ENCODE assay signal across 8 cellular contexts in the genomic region with DNA sequence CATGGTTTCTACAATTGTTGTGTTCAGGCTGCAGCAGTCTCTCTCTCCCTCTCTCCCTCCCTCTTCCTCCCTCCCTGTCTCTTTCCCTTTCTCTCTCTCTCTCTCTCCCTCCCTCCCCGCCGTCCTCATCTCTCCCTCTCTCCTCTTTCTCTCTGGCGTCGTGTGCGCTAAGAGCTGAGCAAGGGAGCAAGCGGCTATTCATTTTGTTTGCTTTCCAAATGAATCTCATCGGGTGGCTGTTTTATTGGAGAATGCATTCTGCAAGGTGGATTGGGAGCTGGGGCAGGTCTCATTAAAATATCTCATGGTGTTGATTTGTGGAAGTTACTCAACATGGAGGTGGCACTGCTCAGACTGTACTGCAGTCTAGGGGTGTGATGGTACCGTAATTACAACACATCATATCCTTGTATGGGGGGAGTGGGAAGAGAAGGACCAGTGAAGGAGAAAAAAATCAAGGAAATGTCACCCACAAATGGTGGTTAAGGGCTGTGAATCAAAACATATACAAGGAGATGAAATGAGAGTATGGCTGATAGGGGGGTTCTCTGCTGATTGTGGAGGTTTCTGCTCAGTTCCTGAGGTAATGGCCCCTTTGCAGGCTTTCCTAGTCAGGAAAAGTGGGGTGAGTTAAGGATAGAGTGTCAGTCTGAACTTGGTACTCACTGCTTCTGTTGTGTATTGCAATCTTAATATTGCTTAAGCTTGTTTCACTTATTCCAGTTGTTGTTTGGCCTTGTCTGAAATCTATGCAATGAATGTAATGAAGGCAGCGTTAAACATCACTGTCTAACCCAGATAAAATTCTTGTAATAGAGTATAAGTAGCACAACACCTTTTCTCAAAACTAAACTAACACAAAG. TPM values are rescaled to one million over a fixed set of nuclear protein-coding genes. Genes with fewer than 3 reads are reported as not detected.
DNase-seq lines count a peak whose midpoint lies in the region; ATAC-seq, FAIRE-seq and TF ChIP-seq lines count a peak whose summit lies in the region.

No MANE protein-coding gene starts in this region.

- CTCF ChIA-PET in Calu3 (lab: Charles Lee): interaction anchor here (0.5 to 9.7 kb wide), 60 partner anchors 9 to 1271 kb away, joined by 3 to 386 read pairs (median 6); partner anchors contain the start of genes CASC3, CSF3, ERBB2 and MED24
- CTCF ChIA-PET in GM12878 (lab: Yijun Ruan, JAX): interaction anchor here (0.6 to 6.3 kb wide), 18 partner anchors 8 to 503 kb away, joined by 3 to 87 read pairs (median 4); partner anchors contain the start of genes CASC3 and CSF3

- peaks cover 6% of the 10 kb centered on the region for H3K4me1 ChIP-seq in GM12878 (ENCODE audit: control insufficient read depth, insufficient read depth, low read length)

- 11% methylated on average over 9 of the region's 9 CpGs for WGBS in GM12878 (ENCODE audit: insufficient coverage, insufficient replicate concordance, low lambda C conversion rate, missing lambda C conversion rate)

- H3K27ac ChIP-seq in GM12878 (ENCODE audit: control insufficient read depth, insufficient read depth) (peak overlapping the region; percentile 29), substantia nigra (ENCODE audit: low read depth, low read length, poor library complexity, severe bottlenecking) (peak overlapping the region; percentile 97)

- peak overlapping the region; percentile 86 for H3K4me3 Mint-ChIP-seq in Calu3 (ENCODE audit: low read depth, unreplicated experiment)

- peak overlapping the region; percentile 81 for H3K27ac Mint-ChIP-seq in Calu3 (ENCODE audit: unreplicated experiment)

- H3K27me3 Mint-ChIP-seq in Calu3 (ENCODE audit: unreplicated experiment): no peaks in the 10 kb centered on the region

- ATAC-seq in GM12878 (no peak), GM18517 (IDR thresholded peaks at IDR 0.05; ENCODE audit: unreplicated experiment) (no peak)

- no peak for TF ChIP-seq RAD21 in GM12878 (IDR thresholded peaks at IDR 0.05; ENCODE audit: insufficient read depth, low read depth, low read length)

- no peak for FAIRE-seq in GM12878 (lab: Jason Lieb, UNC)

- H3K9me3 ChIP-seq in GM12878 (replicated peaks; ENCODE audit: control insufficient read depth, insufficient read depth, low read length): no peaks in the 10 kb centered on the region

- no peaks in the 10 kb centered on the region for H3K27me3 ChIP-seq in GM12878 (replicated peaks in 1 of 2; ENCODE audit: control insufficient read depth in 2 of 2, insufficient read depth in 2 of 2, low read length in 1 of 2)

- in situ Hi-C loops in GM12878 (cut with MboI): no loop called here

- SMC1A ChIA-PET in GM12878 (lab: Charles Lee; ENCODE audit: uncharacterized antibody, unreplicated experiment): interaction anchor here (0.6 to 5.4 kb wide), 15 partner anchors 8 to 324 kb away, joined by 3 to 49 read pairs (median 5); partner anchors contain the start of gene CASC3

- peak overlapping the region; percentile 99 for H3K4me3 ChIP-seq in GM12878

- intact Hi-C loops in Calu3 (cut with micrococcal nuclease; ENCODE audit: unreplicated experiment): loop anchor here (2.0 kb wide), 1 partner anchor 44 kb away; no protein-coding TSS in a partner anchor
- intact Hi-C loops in GM12878 (cut with micrococcal nuclease; ENCODE audit: unreplicated experiment): no loop called here

- no peak for TF ChIP-seq POLR2A in GM12878 (IDR thresholded peaks at IDR 0.05; ENCODE audit: low read depth, low read length)

- peaks cover 38% of the 10 kb centered on the region for H3K4me1 Mint-ChIP-seq in Calu3 (ENCODE audit: low read depth, unreplicated experiment)

- peak overlapping the region; percentile 96 for H3K4me2 ChIP-seq in GM12878 (ENCODE audit: control insufficient read depth, insufficient read depth)

- TF ChIP-seq CTCF in Calu3 (IDR thresholded peaks at IDR 0.05; ENCODE audit: unreplicated experiment) (no peak), GM12878 (IDR thresholded peaks at IDR 0.05 in 2 of 3, conservative IDR thresholded peaks at IDR 0.05 in 1 of 3; ENCODE audit: control insufficient read depth in 2 of 3, extremely low read depth in 1 of 3, insufficient read depth in 1 of 3, low read depth in 3 of 3, low read length in 3 of 3) (no peak)

- POLR2A ChIA-PET in GM12878 (lab: Charles Lee): interaction anchor here (0.6 to 5.6 kb wide), 12 partner anchors 10 to 368 kb away, joined by 3 to 45 read pairs (median 6); partner anchors contain the start of gene CASC3

- peaks cover 0 to 12% of the 10 kb centered on the region in 2 experiments; a peak in 3 of 4 replicates for H3K36me3 ChIP-seq in GM12878 (ENCODE audit: control insufficient read depth in 2 of 2, insufficient read depth in 2 of 2, low read length in 1 of 2)

- peak overlapping the region; percentile 90 for H3K9ac ChIP-seq in GM12878 (ENCODE audit: control insufficient read depth, insufficient read depth, low read length)

- DNase-seq in Calu3 (peak; percentile 61), NCI-H1105 (lab: John Stamatoyannopoulos, UW) (peak; percentile 3), GM12878 (ENCODE audit: low read depth, low spot score) (no peak), kidney glomerular epithelial cell (lab: John Stamatoyannopoulos, UW) (peak; percentile 51), substantia nigra (lab: John Stamatoyannopoulos, UW) (peak in 7 of 49 donors; percentile 9 to 25 (median 16)), OCI-M2 (lab: John Stamatoyannopoulos, UW; ENCODE audit: unreplicated experiment) (no peak), HK-2 (ENCODE audit: unreplicated experiment) (no peak)

- RAD21 ChIA-PET in GM12878 (lab: Charles Lee; ENCODE audit: unreplicated experiment): interaction anchor here (0.7 to 5.2 kb wide), 9 partner anchors 11 to 598 kb away, joined by 3 to 64 read pairs (median 3); partner anchors contain the start of gene CASC3

- H4K20me1 ChIP-seq in GM12878 (ENCODE audit: control insufficient read depth, insufficient read depth): peaks cover 6% of the 10 kb centered on the region

- no peak overlapping the region for H2AFZ ChIP-seq in GM12878 (ENCODE audit: control insufficient read depth, low read depth, low read length)

- no peaks in the 10 kb centered on the region for H3K9me3 Mint-ChIP-seq in Calu3 (ENCODE audit: low read depth, unreplicated experiment)

- peaks cover 92% of the 10 kb centered on the region for H3K36me3 Mint-ChIP-seq in Calu3 (ENCODE audit: insufficient read depth, unreplicated experiment)

- H3K79me2 ChIP-seq in GM12878 (ENCODE audit: control insufficient read depth, insufficient read depth, low read length): peaks cover 54% of the 10 kb centered on the region

- TF ChIP-seq EP300 in GM12878 (IDR thresholded peaks at IDR 0.05; ENCODE audit: borderline replicate concordance in 1 of 2, control insufficient read depth in 1 of 2, low read depth in 2 of 2, low read length in 2 of 2): no peak

- BruUV-seq in Calu3 (replicated peaks; lab: Mats Ljungman, UMichigan) (no TSS peak), GM12878 (replicated peaks; lab: Mats Ljungman, UMichigan) (no TSS peak)

RNA-seq across cellular contexts. Expression of gene MSL1, which starts 2.7 kb away (rescaled TPM):
- total RNA-seq in Calu3 (2022) (505 and 524 TPM in 2 replicates), GM12878 (2014; rRNA removed) (56.3 and 57.6 TPM in 2 replicates), GM12878 (2014; rRNA removed; fragmentation: Illumina TruSeq; extraction: Trizol) (56.4 and 56.5 TPM in 2 replicates), GM12878 (2021) (47.8 and 50.6 TPM in 2 replicates)
- 146 and 147 TPM in 2 replicates for total RNA-seq in GM12878 (2013; cell fraction: nucleolus; rRNA removed)
- polyA plus RNA-seq in GM12878 (2011; ENCODE audit: low read depth): 38.1 TPM
- polyA plus RNA-seq in GM12878 (2011; rRNA removed) (80.9 and 101 TPM in 2 replicates), GM12878 (2014; fragmentation: Illumina TruSeq; extraction: Trizol) (95.2 and 110 TPM in 2 replicates), GM12878 (2014; fragmentation: Nextera tagmentation; extraction: Ambion mirVana) (10 to 100 TPM; 11.1 to 18.0 TPM), GM12878 (2014; rRNA removed) (52.0 and 53.1 TPM in 2 replicates), GM12878 (2016; fragmentation: Nextera tagmentation; extraction: Ambion mirVana) (1 to 10 TPM; 6.1 to 9.5 TPM)
- 34.6 and 35.7 TPM in 2 replicates for polyA plus RNA-seq in GM12878 (2011; cell fraction: cytosol; rRNA removed)
- 220 and 227 TPM in 2 replicates for polyA plus RNA-seq in GM12878 (2011; cell fraction: nucleus; rRNA removed)
- polyA plus RNA-seq in GM12878 (2012): 45.9 and 51.6 TPM in 2 replicates
- 33.0 and 40.5 TPM in 2 replicates for polyA minus RNA-seq in GM12878 (2011; rRNA and poly(A)+ RNA removed)
- 16.6 and 20.3 TPM in 2 replicates for polyA minus RNA-seq in GM12878 (2011; cell fraction: cytosol; rRNA and poly(A)+ RNA removed)
- 30.2 and 34.7 TPM in 2 replicates for polyA minus RNA-seq in GM12878 (2011; cell fraction: nucleus; rRNA and poly(A)+ RNA removed)

RNA-seq across cellular contexts. Expression of gene CASC3, which starts 15.8 kb away (rescaled TPM):
- total RNA-seq in Calu3 (2022): 541 and 621 TPM in 2 replicates
- total RNA-seq in GM12878 (2013; cell fraction: nucleolus; rRNA removed): 135 and 156 TPM in 2 replicates
- 31.8 and 37.6 TPM in 2 replicates for total RNA-seq in GM12878 (2014; rRNA removed)
- total RNA-seq in GM12878 (2014; rRNA removed; fragmentation: Illumina TruSeq; extraction: Trizol): 31.9 and 33.7 TPM in 2 replicates
- 42.9 and 49.0 TPM in 2 replicates for total RNA-seq in GM12878 (2021)
- polyA plus RNA-seq in GM12878 (2011; ENCODE audit: low read depth): 30.2 TPM
- 40.3 and 60.0 TPM in 2 replicates for polyA plus RNA-seq in GM12878 (2011; rRNA removed)
- 39.7 and 54.1 TPM in 2 replicates for polyA plus RNA-seq in GM12878 (2011; cell fraction: cytosol; rRNA removed)
- polyA plus RNA-seq in GM12878 (2011; cell fraction: nucleus; rRNA removed): 126 and 159 TPM in 2 replicates
- 40.4 and 44.5 TPM in 2 replicates for polyA plus RNA-seq in GM12878 (2012)
- 52.4 and 59.7 TPM in 2 replicates for polyA plus RNA-seq in GM12878 (2014; fragmentation: Illumina TruSeq; extraction: Trizol)
- 10 to 100 TPM; 12.7 to 16.4 TPM for polyA plus RNA-seq in GM12878 (2014; fragmentation: Nextera tagmentation; extraction: Ambion mirVana)
- polyA plus RNA-seq in GM12878 (2014; rRNA removed): 30.2 and 34.3 TPM in 2 replicates
- polyA plus RNA-seq in GM12878 (2016; fragmentation: Nextera tagmentation; extraction: Ambion mirVana): 10 to 100 TPM; 52.6 to 53.4 TPM
- 40.6 and 41.8 TPM in 2 replicates for polyA minus RNA-seq in GM12878 (2011; rRNA and poly(A)+ RNA removed)
- 9.0 and 22.5 TPM in 2 replicates for polyA minus RNA-seq in GM12878 (2011; cell fraction: cytosol; rRNA and poly(A)+ RNA removed)
- 33.4 and 39.4 TPM in 2 replicates for polyA minus RNA-seq in GM12878 (2011; cell fraction: nucleus; rRNA and poly(A)+ RNA removed)

RNA-seq across cellular contexts. Expression of gene NR1D1, which starts 24.1 kb away (rescaled TPM):
- 35.0 and 36.4 TPM in 2 replicates for total RNA-seq in Calu3 (2022)
- 5.0 TPM in 2 replicates for total RNA-seq in GM12878 (2013; cell fraction: nucleolus; rRNA removed)
- total RNA-seq in GM12878 (2014; rRNA removed): 0.49 and 1.0 TPM in 2 replicates
- total RNA-seq in GM12878 (2014; rRNA removed; fragmentation: Illumina TruSeq; extraction: Trizol): 0.31 and 0.37 TPM in 2 replicates
- 3.4 and 3.6 TPM in 2 replicates for total RNA-seq in GM12878 (2021)
- 0.85 TPM for polyA plus RNA-seq in GM12878 (2011; ENCODE audit: low read depth)
- 0.17 and 0.41 TPM in 2 replicates for polyA plus RNA-seq in GM12878 (2011; rRNA removed)
- 0.67 and 1.2 TPM in 2 replicates for polyA plus RNA-seq in GM12878 (2011; cell fraction: cytosol; rRNA removed)
- 5.1 and 5.9 TPM in 2 replicates for polyA plus RNA-seq in GM12878 (2011; cell fraction: nucleus; rRNA removed)
- polyA plus RNA-seq in GM12878 (2012): 2.0 and 3.6 TPM in 2 replicates
- 0.44 and 1.8 TPM in 2 replicates for polyA plus RNA-seq in GM12878 (2014; fragmentation: Illumina TruSeq; extraction: Trizol)
- under 1 TPM; 0.10 to 0.33 TPM for polyA plus RNA-seq in GM12878 (2014; fragmentation: Nextera tagmentation; extraction: Ambion mirVana)
- 0.87 and 1.2 TPM in 2 replicates for polyA plus RNA-seq in GM12878 (2014; rRNA removed)
- polyA plus RNA-seq in GM12878 (2016; fragmentation: Nextera tagmentation; extraction: Ambion mirVana): 1 to 10 TPM; 1.8 to 2.6 TPM
- 1.0 and 1.4 TPM in 2 replicates for polyA minus RNA-seq in GM12878 (2011; rRNA and poly(A)+ RNA removed)
- polyA minus RNA-seq in GM12878 (2011; cell fraction: cytosol; rRNA and poly(A)+ RNA removed): 2.1 TPM in 2 replicates
- 3.1 and 6.0 TPM in 2 replicates for polyA minus RNA-seq in GM12878 (2011; cell fraction: nucleus; rRNA and poly(A)+ RNA removed)

RNA-seq across cellular contexts. Expression of gene RAPGEFL1, which starts 52.8 kb away (rescaled TPM):
- total RNA-seq in Calu3 (2022) (57.9 and 86.3 TPM in 2 replicates), GM12878 (2014; rRNA removed) (0.98 and 1.6 TPM in 2 replicates), GM12878 (2014; rRNA removed; fragmentation: Illumina TruSeq; extraction: Trizol) (0.83 and 1.2 TPM in 2 replicates), GM12878 (2021) (2.8 and 3.2 TPM in 2 replicates)
- total RNA-seq in GM12878 (2013; cell fraction: nucleolus; rRNA removed): 5.0 and 6.2 TPM in 2 replicates
- 1.6 TPM for polyA plus RNA-seq in GM12878 (2011; ENCODE audit: low read depth)
- polyA plus RNA-seq in GM12878 (2011; rRNA removed) (0.82 and 1.7 TPM in 2 replicates), GM12878 (2014; fragmentation: Illumina TruSeq; extraction: Trizol) (1.2 and 2.2 TPM in 2 replicates), GM12878 (2014; fragmentation: Nextera tagmentation; extraction: Ambion mirVana) (under 1 TPM; 0.13 to 0.38 TPM), GM12878 (2014; rRNA removed) (2.9 and 3.6 TPM in 2 replicates), GM12878 (2016; fragmentation: Nextera tagmentation; extraction: Ambion mirVana) (1 to 10 TPM in 1 of 2 experiments, under 1 TPM in 1; 0.95 to 1.3 TPM)
- polyA plus RNA-seq in GM12878 (2011; cell fraction: cytosol; rRNA removed): 1.4 and 2.0 TPM in 2 replicates
- 10.8 and 13.1 TPM in 2 replicates for polyA plus RNA-seq in GM12878 (2011; cell fraction: nucleus; rRNA removed)
- polyA plus RNA-seq in GM12878 (2012): 1.9 and 2.3 TPM in 2 replicates
- polyA minus RNA-seq in GM12878 (2011; rRNA and poly(A)+ RNA removed): 1.8 and 2.2 TPM in 2 replicates
- 1.6 and 2.1 TPM in 2 replicates for polyA minus RNA-seq in GM12878 (2011; cell fraction: cytosol; rRNA and poly(A)+ RNA removed)
- 3.0 and 6.3 TPM in 2 replicates for polyA minus RNA-seq in GM12878 (2011; cell fraction: nucleus; rRNA and poly(A)+ RNA removed)

Comparison
In these comparisons a context has a peak if more than half of its experiments do, and no peak if none do; other contexts are left out.
1. DNase-seq: peak in Calu3 (single experiment), NCI-H1105 (single experiment) and kidney glomerular epithelial cell (single experiment); none in GM12878 (single experiment), OCI-M2 (single experiment) and HK-2 (single experiment).